22 cellular contexts compared by ENCODE assay signal in the genomic region with DNA sequence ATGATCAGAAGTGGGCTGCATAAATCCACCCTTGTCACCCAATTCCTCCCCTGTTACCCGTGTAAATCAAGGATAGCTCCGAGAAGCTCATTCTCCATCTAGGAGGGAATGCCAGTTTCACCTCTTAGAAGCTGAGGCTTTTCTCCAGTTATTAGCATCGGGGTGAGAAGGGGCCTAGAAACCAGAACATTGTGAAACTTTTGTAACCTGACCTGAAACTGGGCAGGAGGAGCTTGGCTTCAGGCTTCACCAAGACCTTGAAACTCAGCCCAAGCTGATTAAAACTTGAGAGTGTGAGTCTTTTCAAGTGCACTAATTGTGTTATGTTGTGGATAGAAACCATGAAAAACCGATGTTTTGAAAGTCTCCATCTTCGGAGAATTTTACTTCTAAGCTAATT.
DNase-seq lines count a peak whose midpoint lies in the region; ATAC-seq and TF ChIP-seq lines count a peak whose summit lies in the region.
"Had no signal": no experiment of that assay in that cellular context is flagged by ENCODE, and none has a peak within 500 bp of the region (broad histone marks: within the 10 kb centered on the region; RNA-seq: fewer than 3 reads in every experiment).

No MANE protein-coding gene starts in this region.

- H3K4me1 ChIP-seq in KMS-11 (ENCODE audit: low read depth, poor library complexity, severe bottlenecking) (peaks cover 41% of the 10 kb centered on the region), lower lobe of right lung (no peaks in the 10 kb centered on the region)
- H3K4me1 ChIP-seq: BLaER1, SJSA1 had no signal

- no peaks in the 10 kb centered on the region for H3K79me2 ChIP-seq in KMS-11 (ENCODE audit: insufficient read depth, low read depth)

- H3K4me2 ChIP-seq in KMS-11: peak overlapping the region; percentile 55; the same call in 1 of the 2 replicates
- H3K4me2 ChIP-seq: BLaER1 had no signal

- H3K36me3 ChIP-seq in KMS-11 (ENCODE audit: insufficient read depth): no peaks in the 10 kb centered on the region
- no peaks in the 10 kb centered on the region for H3K36me3 ChIP-seq in lower lobe of right lung
- H3K36me3 ChIP-seq: BLaER1, SJSA1 had no signal

- no peak overlapping the region for H3K9ac ChIP-seq in KMS-11
- H3K9ac ChIP-seq: BLaER1 had no signal

- no peak for TF ChIP-seq CTCF in KMS-11 (conservative IDR thresholded peaks at IDR 0.05; ENCODE audit: low read depth, low read length)
- TF ChIP-seq CTCF in retinal pigment epithelial cell (conservative IDR thresholded peaks at IDR 0.05; ENCODE audit: low read depth, low read length): no peak
- TF ChIP-seq CTCF in lower lobe of right lung (IDR thresholded peaks at IDR 0.05): no peak

- no peaks in the 10 kb centered on the region for H4K20me1 ChIP-seq in KMS-11 (ENCODE audit: insufficient read depth)
- H4K20me1 ChIP-seq: BLaER1 had no signal

- ATAC-seq in GM21381 (IDR thresholded peaks at IDR 0.05; ENCODE audit: unreplicated experiment): no peak
- ATAC-seq in lower lobe of right lung: no peak
- ATAC-seq: PC-3, Right ventricle myocardium inferior had no signal

- intact Hi-C loops in lower lobe of right lung (cut with DNase I): no loop called here

- no peaks in the 10 kb centered on the region for H3K27me3 ChIP-seq in KMS-11 (ENCODE audit: insufficient read depth, low read depth)
- no peaks in the 10 kb centered on the region for H3K27me3 ChIP-seq in lower lobe of right lung (ENCODE audit: low read depth)
- H3K27me3 ChIP-seq: BLaER1, SJSA1 had no signal

- peak; percentile 7 for DNase-seq in amniotic epithelial cell (ENCODE audit: low read depth)
- peak; percentile 63 for DNase-seq in iris pigment epithelial cell (ENCODE audit: low read depth)
- peak; percentile 62 for DNase-seq in retinal pigment epithelial cell (ENCODE audit: low read depth)
- no peak for DNase-seq in NCI-H82 treated with DMSO at 0.1 percent for 48 hours (lab: John Stamatoyannopoulos, UW; ENCODE audit: unreplicated experiment)
- DNase-seq in lower lobe of right lung: no peak
- DNase-seq: CD4-positive, CD25-positive, alpha-beta regulatory T cell; DMS153; DND-41; H7; NCI-H1092 treated with DMSO at 0.1 percent for 48 hours; NCI-H1436; NCI-H187; NCI-H2081 treated with DMSO at 0.1 percent for 48 hours; NCI-H524; NCI-H748 treated with DMSO at 0.1 percent for 48 hours; NK-92 treated with Interleukin-12 subunit alpha and Interleukin-12 subunit beta, amount 100 ng/mL, for 24 hours; PC-3 had no signal

- no peak overlapping the region for H2AFZ ChIP-seq in KMS-11 (ENCODE audit: low read depth)

- H3K4me3 ChIP-seq in KMS-11 (IDR thresholded peaks at IDR 0.05; ENCODE audit: insufficient read depth, low read depth, low read length) (no peak overlapping the region), retinal pigment epithelial cell (ENCODE audit: low read length) (no peak overlapping the region), lower lobe of right lung (no peak overlapping the region)
- H3K4me3 ChIP-seq: BLaER1, SJSA1 had no signal

- H3K9me3 ChIP-seq in lower lobe of right lung: no peaks in the 10 kb centered on the region
- H3K9me3 ChIP-seq: BLaER1, SJSA1 had no signal

- H3K27ac ChIP-seq in KMS-11 (peak overlapping the region; percentile 20; the same call in 1 of the 2 replicates), lower lobe of right lung (no peak overlapping the region)
- H3K27ac ChIP-seq: BLaER1, SJSA1 had no signal

Comparison
In these comparisons a context has a peak if more than half of its experiments do, and no peak if none do; other contexts are left out.
1. DNase-seq: peak in amniotic epithelial cell (single experiment), iris pigment epithelial cell (single experiment) and retinal pigment epithelial cell (single experiment); none in NCI-H82 treated with DMSO at 0.1 percent for 48 hours (single experiment) and lower lobe of right lung (single experiment).